Comparison of ENCODE assay signal across 22 cellular contexts in genomic region chr6:129586815-129587214, GRCh38.
"Had no signal": no experiment of that assay in that cellular context is flagged by ENCODE, and none has a peak within 500 bp of the region (broad histone marks: within the 10 kb centered on the region; RNA-seq: fewer than 3 reads in every experiment).

No MANE protein-coding gene starts in this region.

- H3K27me3 Mint-ChIP-seq: natural killer cell treated with Interleukin-12 subunit alpha and Interleukin-12 subunit beta and Interleukin-15 and Interleukin-18, amount 100 ng/mL, for 72 hours had no signal

- H3K4me1 Mint-ChIP-seq: neural progenitor cell had no signal

- DNase-seq: cortex of kidney; effector memory CD4-positive, alpha-beta T cell; heart left ventricle; hippocampal formation; left colon; left ventricle myocardium superior; mesenchymal stem cell; midbrain; nucleus accumbens; ovary; small intestine; stimulated activated CD4-positive, alpha-beta T cell treated with anti-CD3 and anti-CD28 coated beads, Interleukin-12 subunit alpha, Interleukin-12 subunit beta, amount 100 ng/mL, for 4 hours; stimulated activated CD4-positive, alpha-beta T cell treated with anti-CD3 and anti-CD28 coated beads, Interleukin-2, amount 100 ng/mL, for 48 hours; stimulated activated naive CD4-positive, alpha-beta T cell treated with Interleukin-2 at 50 U/mL for 16 hours; trophoblast cell had no signal

- FAIRE-seq: endometrium, frontal cortex, small intestine had no signal

- H3K4me2 ChIP-seq: neural progenitor cell had no signal

- ATAC-seq: esophagus mucosa; heart left ventricle; left colon; left ventricle myocardium superior; natural killer cell treated with Interleukin-12 subunit alpha and Interleukin-12 subunit beta and Interleukin-15 and Interleukin-18, amount 100 ng/mL, for 72 hours had no signal

- H3K9ac ChIP-seq: neural progenitor cell had no signal

- H3K27me3 ChIP-seq: heart left ventricle, neural progenitor cell, ovary, right atrium auricular region had no signal

- H3K27ac ChIP-seq: heart left ventricle, neural progenitor cell, ovary, right atrium auricular region had no signal

- H3K9me3 ChIP-seq: heart left ventricle, ovary, right atrium auricular region had no signal

- H3K4me3 Mint-ChIP-seq: natural killer cell treated with Interleukin-12 subunit alpha and Interleukin-12 subunit beta and Interleukin-15 and Interleukin-18, amount 100 ng/mL, for 72 hours; neural progenitor cell had no signal

- H3K4me3 ChIP-seq: heart left ventricle, lung, neural progenitor cell, ovary, right atrium auricular region had no signal

- H3K4me1 ChIP-seq: heart left ventricle, neural progenitor cell, right atrium auricular region had no signal

- H3K36me3 ChIP-seq: neural progenitor cell, ovary, right atrium auricular region had no signal

- H3K27ac Mint-ChIP-seq: natural killer cell treated with Interleukin-12 subunit alpha and Interleukin-12 subunit beta and Interleukin-15 and Interleukin-18, amount 100 ng/mL, for 72 hours; neural progenitor cell had no signal

- H3K9me3 Mint-ChIP-seq: natural killer cell treated with Interleukin-12 subunit alpha and Interleukin-12 subunit beta and Interleukin-15 and Interleukin-18, amount 100 ng/mL, for 72 hours; neural progenitor cell had no signal

- H3K36me3 Mint-ChIP-seq: natural killer cell treated with Interleukin-12 subunit alpha and Interleukin-12 subunit beta and Interleukin-15 and Interleukin-18, amount 100 ng/mL, for 72 hours had no signal

- H2AFZ ChIP-seq: neural progenitor cell had no signal
